Comparison of ENCODE assay signal across 8 cellular contexts in the genomic region with DNA sequence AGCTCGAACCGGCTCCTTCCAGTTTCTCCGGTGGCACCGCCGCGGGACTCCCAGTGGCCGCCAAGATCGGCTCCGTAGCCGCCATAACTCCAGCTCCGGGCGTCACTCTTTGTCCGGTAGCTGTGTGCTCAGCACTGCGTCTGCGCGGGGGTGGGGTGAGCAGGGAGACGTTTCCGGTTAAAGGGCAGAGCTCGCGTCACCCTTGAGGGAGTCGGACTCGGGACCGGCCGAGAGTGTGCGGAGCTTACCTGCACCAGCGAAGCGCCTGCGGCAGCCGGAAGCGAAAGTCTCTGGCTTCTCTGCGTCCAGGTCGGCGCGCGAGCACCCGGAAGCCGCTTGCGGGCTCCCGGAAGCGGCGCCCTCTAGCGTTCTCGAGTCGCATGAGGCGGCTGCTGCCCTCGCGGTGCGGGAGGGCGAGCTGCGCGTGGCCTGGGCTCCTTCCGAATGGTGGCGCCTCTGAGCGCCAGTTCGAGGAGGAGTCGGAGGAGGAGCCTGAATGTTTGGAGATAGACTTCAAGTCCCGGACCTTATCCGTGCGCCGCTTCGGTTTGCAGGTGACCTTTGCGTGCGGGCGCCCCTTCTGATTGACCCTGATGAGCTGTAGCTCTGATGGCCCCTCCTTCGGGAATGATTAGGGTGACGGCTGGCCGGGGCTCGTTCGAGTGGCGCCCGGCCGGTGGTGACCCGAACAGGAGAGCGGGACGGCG. TPM values are rescaled to one million over a fixed set of nuclear protein-coding genes. Genes with fewer than 3 reads are reported as not detected.
DNase-seq lines count a peak whose midpoint lies in the region; ATAC-seq and TF ChIP-seq lines count a peak whose summit lies in the region.

TSS of gene SCAND1 (minus strand) at position 303 of the 707 bp plus-strand sequence. CDS start at position 85, 218 bp downstream.

- H3K4me3 ChIP-seq in mucosa of stomach (ENCODE audit: low read length): peak within 1 kb of the TSS; percentile 52

- peaks cover 5% of the 10 kb centered on the region for H3K9me3 Mint-ChIP-seq in activated T-cell treated with anti-CD3 and anti-CD28 coated beads, Interleukin-2, amount 50 U/mL, for 24 hours

- H3K27me3 Mint-ChIP-seq in activated T-cell treated with anti-CD3 and anti-CD28 coated beads, Interleukin-2, amount 50 U/mL, for 24 hours: no peaks in the 10 kb centered on the region

- ATAC-seq in GM21723 (IDR thresholded peaks at IDR 0.05; ENCODE audit: unreplicated experiment): peak; percentile 87

- no peaks in the 10 kb centered on the region for H3K27me3 ChIP-seq in mucosa of stomach (ENCODE audit: control insufficient read depth, insufficient read depth, low read length)

- H3K9me3 ChIP-seq in mucosa of stomach (ENCODE audit: control insufficient read depth, low read length): no peaks in the 10 kb centered on the region

- peaks cover 34% of the 10 kb centered on the region for H3K36me3 Mint-ChIP-seq in activated T-cell treated with anti-CD3 and anti-CD28 coated beads, Interleukin-2, amount 50 U/mL, for 24 hours (ENCODE audit: low read depth)

- peak within 1 kb of the TSS; percentile 100 for H3K4me3 Mint-ChIP-seq in activated T-cell treated with anti-CD3 and anti-CD28 coated beads, Interleukin-2, amount 50 U/mL, for 24 hours

- H3K36me3 ChIP-seq in mucosa of stomach (ENCODE audit: control insufficient read depth, insufficient read depth, low read length): no peaks in the 10 kb centered on the region

- peaks cover 24% of the 10 kb centered on the region for H3K4me1 Mint-ChIP-seq in activated T-cell treated with anti-CD3 and anti-CD28 coated beads, Interleukin-2, amount 50 U/mL, for 24 hours (ENCODE audit: low read depth)

- H3K4me1 ChIP-seq in mucosa of stomach (ENCODE audit: control insufficient read depth, insufficient read depth, low read length): peaks cover 15% of the 10 kb centered on the region

- DNase-seq in DMS79 treated with DMSO at 0.1 percent for 48 hours (lab: John Stamatoyannopoulos, UW) (peak; percentile 88), KG1 (lab: John Stamatoyannopoulos, UW) (peak; percentile 90), erythroblast (lab: John Stamatoyannopoulos, UW) (peak; percentile 99 to 100)
- DNase-seq in activated T-cell treated with anti-CD3 and anti-CD28 coated beads, Interleukin-2, amount 50 U/mL, for 24 hours: peak; percentile 95
- peak; percentile 88 to 92 for DNase-seq in stimulated activated CD8-positive, alpha-beta memory T cell treated with anti-CD3 and anti-CD28 coated beads, Interleukin-7, amount 100 ng/mL, for 1 hour (ENCODE audit: low read depth in 2 of 2)

- peak within 1 kb of the TSS; percentile 94 for H3K9ac ChIP-seq in mucosa of stomach (ENCODE audit: low read length)

- peak; percentile 95 for TF ChIP-seq POLR2A in erythroblast (IDR thresholded peaks at IDR 0.05; ENCODE audit: low read length)

- peak within 1 kb of the TSS; percentile 100 for H3K27ac Mint-ChIP-seq in activated T-cell treated with anti-CD3 and anti-CD28 coated beads, Interleukin-2, amount 50 U/mL, for 24 hours

TF ChIP-seq in PFSK-1, 5 proteins besides CTCF, POLR2A, EP300 and RAD21:
- TF ChIP-seq POLR2AphosphoS5 (IDR thresholded peaks at IDR 0.05; ENCODE audit: low read depth, low read length) (peak; percentile 92), REST (IDR thresholded peaks at IDR 0.05; ENCODE audit: insufficient read depth in 1 of 2, low read depth in 2 of 2, low read length in 2 of 2) (0 out of 4 replicates have a peak, but pooled peaks have one; percentile 45 to 48), FOXP2 (optimal IDR thresholded peaks at IDR 0.05; ENCODE audit: borderline replicate concordance, extremely low read depth, extremely low read length, insufficient read depth) (peak; percentile 95), SIN3A (IDR thresholded peaks at IDR 0.05; ENCODE audit: borderline replicate concordance, insufficient read depth, low read length) (no peak), TAF1 (IDR thresholded peaks at IDR 0.05; ENCODE audit: borderline replicate concordance, insufficient read depth, low read length) (peak; percentile 96)

RNA-seq across cellular contexts. Expression of gene SCAND1, which starts in this region (rescaled TPM):
- 141 TPM for polyA plus RNA-seq in PFSK-1 (2012; ENCODE audit: insufficient read length, low read depth)

Comparison
In these comparisons a context has a peak if more than half of its experiments do, and no peak if none do; other contexts are left out.
1. Peak in every context shown above with its lines: DNase-seq, ATAC-seq and H3K4me3 ChIP-seq.